Comparison of ENCODE assay signal across 16 cellular contexts in the genomic region with DNA sequence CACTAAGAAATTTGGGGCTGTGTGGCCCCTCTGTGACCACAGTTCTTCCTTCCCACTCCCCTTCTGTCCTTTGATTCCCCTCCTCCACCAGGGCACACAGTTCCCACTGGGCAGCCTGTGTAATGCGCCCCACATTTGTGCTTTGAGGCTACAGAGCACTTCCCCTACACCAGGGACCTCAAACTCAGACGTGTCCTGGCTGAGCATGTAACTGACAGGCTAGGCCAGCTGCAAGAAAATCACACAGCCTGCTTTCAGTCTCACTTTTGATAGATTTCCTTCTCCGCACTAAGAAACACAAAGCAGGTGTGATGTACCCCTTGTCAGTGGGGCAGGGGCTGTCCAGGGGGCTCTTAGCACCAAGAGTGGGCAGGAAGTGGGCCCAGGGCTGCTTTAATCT. TPM values are rescaled to one million over a fixed set of nuclear protein-coding genes. Genes with fewer than 3 reads are reported as not detected.
DNase-seq lines count a peak whose midpoint lies in the region; ATAC-seq and TF ChIP-seq lines count a peak whose summit lies in the region.
"Had no signal": no experiment of that assay in that cellular context is flagged by ENCODE, and none has a peak within 500 bp of the region (broad histone marks: within the 10 kb centered on the region; RNA-seq: fewer than 3 reads in every experiment).

No MANE protein-coding gene starts in this region.

- intact Hi-C loops in A673 (cut with micrococcal nuclease; ENCODE audit: unreplicated experiment): no loop called here

- TF ChIP-seq CTCF in chondrocyte (IDR thresholded peaks at IDR 0.05) (no peak), A673 (conservative IDR thresholded peaks at IDR 0.05; ENCODE audit: low read depth, low read length) (no peak)

- no peak overlapping the region for H3K27ac Mint-ChIP-seq in chondrocyte (ENCODE audit: unreplicated experiment)
- H3K27ac Mint-ChIP-seq: activated T-cell treated with anti-CD3 and anti-CD28 coated beads, Interleukin-2, amount 50 U/mL, for 72 hours; stimulated activated effector memory CD8-positive, alpha-beta T cell treated with anti-CD3 and anti-CD28 coated beads, Interleukin-12 subunit alpha, Interleukin-12 subunit beta, amount 100 ng/mL, for 72 hours had no signal

- no peaks in the 10 kb centered on the region for H3K9me3 Mint-ChIP-seq in chondrocyte (ENCODE audit: low read depth)
- H3K9me3 Mint-ChIP-seq: activated T-cell treated with anti-CD3 and anti-CD28 coated beads, Interleukin-2, amount 50 U/mL, for 72 hours; stimulated activated effector memory CD8-positive, alpha-beta T cell treated with anti-CD3 and anti-CD28 coated beads, Interleukin-12 subunit alpha, Interleukin-12 subunit beta, amount 100 ng/mL, for 72 hours had no signal

- no peaks in the 10 kb centered on the region for H3K27me3 ChIP-seq in A673 (replicated peaks; ENCODE audit: insufficient read depth, low read depth, low read length, poor library complexity)
- H3K27me3 ChIP-seq: BLaER1 treated with 17β-estradiol and CSF1 and Interleukin-3, amounts not matched to agents 10 nM and 100 nM; upper lobe of left lung had no signal

- POLR2A ChIA-PET in A673 (lab: Charles Lee; ENCODE audit: low non-redundant PET): no interaction called here

- H3K27ac ChIP-seq in A673 (ENCODE audit: low read depth, low read length, poor library complexity, severe bottlenecking): no peak overlapping the region
- H3K27ac ChIP-seq: KMS-11, upper lobe of left lung had no signal

- no peaks in the 10 kb centered on the region for H3K27me3 Mint-ChIP-seq in chondrocyte (ENCODE audit: low read depth)

- ATAC-seq in GM18909 (IDR thresholded peaks at IDR 0.05; ENCODE audit: poor library complexity, unreplicated experiment) (peak; percentile 49), GM21723 (IDR thresholded peaks at IDR 0.05; ENCODE audit: unreplicated experiment) (peak; percentile 59), HG03432 (IDR thresholded peaks at IDR 0.05; ENCODE audit: unreplicated experiment) (peak; percentile 49), GM18519 (IDR thresholded peaks at IDR 0.05; ENCODE audit: low FRiP score, unreplicated experiment) (no peak)
- ATAC-seq: activated T-cell treated with anti-CD3 and anti-CD28 coated beads, Interleukin-2, amount 50 U/mL, for 72 hours; stimulated activated effector memory CD8-positive, alpha-beta T cell treated with anti-CD3 and anti-CD28 coated beads, Interleukin-12 subunit alpha, Interleukin-12 subunit beta, amount 100 ng/mL, for 72 hours had no signal

- H3K9me3 ChIP-seq in A673 (ENCODE audit: low read depth, low read length, poor library complexity, severe bottlenecking): no peaks in the 10 kb centered on the region
- H3K9me3 ChIP-seq: BLaER1 treated with 17β-estradiol and CSF1 and Interleukin-3, amounts not matched to agents 10 nM and 100 nM; upper lobe of left lung had no signal

- CTCF ChIA-PET in A673 (lab: Charles Lee): no interaction called here

- no TSS peak for BruUV-seq in A673 (replicated peaks; lab: Mats Ljungman, UMichigan)

- H3K4me3 Mint-ChIP-seq in chondrocyte (ENCODE audit: unreplicated experiment): no peak overlapping the region
- H3K4me3 Mint-ChIP-seq: activated T-cell treated with anti-CD3 and anti-CD28 coated beads, Interleukin-2, amount 50 U/mL, for 72 hours; stimulated activated effector memory CD8-positive, alpha-beta T cell treated with anti-CD3 and anti-CD28 coated beads, Interleukin-12 subunit alpha, Interleukin-12 subunit beta, amount 100 ng/mL, for 72 hours had no signal

- H3K36me3 Mint-ChIP-seq in chondrocyte (ENCODE audit: low read depth): peaks cover 14% of the 10 kb centered on the region

- H3K4me1 Mint-ChIP-seq in chondrocyte (ENCODE audit: low read depth): peaks cover 39% of the 10 kb centered on the region

- peak; percentile 20 for DNase-seq in chondrocyte (ENCODE audit: low spot score)
- no peak for DNase-seq in putamen (ENCODE audit: low spot score)
- DNase-seq in A673 (ENCODE audit: low spot score): no peak
- DNase-seq: activated T-cell treated with anti-CD3 and anti-CD28 coated beads, Interleukin-2, amount 50 U/mL, for 72 hours; DMS79; mesendoderm; NCI-H1694; NCI-H774; upper lobe of left lung had no signal

- no peak overlapping the region for H3K4me3 ChIP-seq in A673 (ENCODE audit: low read depth, low read length, poor library complexity, severe bottlenecking)
- H3K4me3 ChIP-seq: BLaER1 treated with 17β-estradiol and CSF1 and Interleukin-3, amounts not matched to agents 10 nM and 100 nM; upper lobe of left lung had no signal

- H3K4me1 ChIP-seq in A673 (ENCODE audit: insufficient read depth, low read length, poor library complexity, severe bottlenecking): no peaks in the 10 kb centered on the region

- H3K36me3 ChIP-seq in A673 (ENCODE audit: insufficient read depth, low read length, poor library complexity, severe bottlenecking): no peaks in the 10 kb centered on the region

RNA-seq across cellular contexts. Expression of a gene that starts 29.6 kb away (rescaled TPM):
- 11.6 to 20.0 TPM (median 17.1 TPM) in 3 replicates for total RNA-seq in chondrocyte
- total RNA-seq in A673 (2021): 1.4 and 3.0 TPM in 2 replicates
